Comparison of ENCODE assay signal across 16 cellular contexts in genomic region chr19:18475762-18476331, GRCh38. TPM values are rescaled to one million over a fixed set of nuclear protein-coding genes. Genes with fewer than 3 reads are reported as not detected.
DNase-seq lines count a peak whose midpoint lies in the region; TF ChIP-seq lines count a peak whose summit lies in the region.
"Had no signal": no experiment of that assay in that cellular context is flagged by ENCODE, and none has a peak within 500 bp of the region (broad histone marks: within the 10 kb centered on the region; RNA-seq: fewer than 3 reads in every experiment).

No MANE protein-coding gene starts in this region.

- no peak overlapping the region for H3K9ac ChIP-seq in liver (ENCODE audit: low read depth in 1 of 2, low read length in 2 of 2)

- CTCF ChIA-PET in activated CD4-positive, alpha-beta memory T cell treated with anti-CD3 and anti-CD28 coated beads for 36 hours (lab: Charles Lee), result interaction anchor here (1.0 to 1.3 kb wide), 3 partner anchors 9 to 11 kb away, joined by 3 to 5 read pairs (median 3); no protein-coding TSS in a partner anchor

- H3K9me3 ChIP-seq in liver (ENCODE audit: control insufficient read depth in 4 of 4, low read length in 3 of 4) (no peaks in the 10 kb centered on the region), transverse colon (no peaks in the 10 kb centered on the region)

- 67% methylated on average over 19 of the region's 19 CpGs for WGBS in liver
- WGBS in transverse colon (ENCODE audit: low coverage in 1 of 2), 2 donors, result 72% methylated on average over 19 of the region's 19 CpGs; no CpG with 5 or more reads in 1 of the 2 donors

- H3K36me3 Mint-ChIP-seq in activated naive CD8-positive, alpha-beta T cell, result no peaks in the 10 kb centered on the region
- H3K36me3 Mint-ChIP-seq in activated naive CD8-positive, alpha-beta T cell treated with anti-CD3 and anti-CD28 coated beads for 36 hours, result peaks cover 2% of the 10 kb centered on the region
- no peaks in the 10 kb centered on the region for H3K36me3 Mint-ChIP-seq in activated CD4-positive, alpha-beta memory T cell treated with anti-CD3 and anti-CD28 coated beads for 36 hours

- H3K27me3 ChIP-seq in liver (ENCODE audit: control insufficient read depth in 4 of 4, insufficient read depth in 4 of 4, low read length in 3 of 4) (no peaks in the 10 kb centered on the region), transverse colon (no peaks in the 10 kb centered on the region)
- H3K27me3 ChIP-seq: cardiac muscle cell, foreskin keratinocyte had no signal

- H3K4me3 Mint-ChIP-seq in activated naive CD8-positive, alpha-beta T cell, result no peak overlapping the region
- H3K4me3 Mint-ChIP-seq in activated naive CD8-positive, alpha-beta T cell treated with anti-CD3 and anti-CD28 coated beads for 36 hours, result no peak overlapping the region
- no peak overlapping the region for H3K4me3 Mint-ChIP-seq in activated CD4-positive, alpha-beta memory T cell treated with anti-CD3 and anti-CD28 coated beads for 36 hours

- in situ Hi-C loops in transverse colon (cut with MboI; ENCODE audit: low pct_ligation_motif_present in 1 of 4, low pct_unique_long_range_greater_than_20kb in 1 of 4, low sequenced_read_pairs in 3 of 4), result no loop called here

- H3K27ac ChIP-seq in liver (ENCODE audit: low read depth in 1 of 2, low read length in 2 of 2) (peak overlapping the region; percentile 30 to 43), transverse colon (peak overlapping the region; percentile 43 to 82 (median 62))
- H3K27ac ChIP-seq: cardiac muscle cell, foreskin keratinocyte, HL-60 had no signal

- TF ChIP-seq CTCF in liver (IDR thresholded peaks at IDR 0.05; ENCODE audit: low read depth, low read length, missing input control) (no peak), transverse colon (IDR thresholded peaks at IDR 0.05) (no peak)

- DNase-seq in activated naive CD8-positive, alpha-beta T cell treated with anti-CD3 and anti-CD28 coated beads for 36 hours, result no peak
- DNase-seq in activated CD4-positive, alpha-beta memory T cell treated with anti-CD3 and anti-CD28 coated beads for 36 hours, result no peak
- DNase-seq in transverse colon (no peak), kidney glomerular epithelial cell (lab: John Stamatoyannopoulos, UW) (no peak), hippocampal formation (lab: John Stamatoyannopoulos, UW) (no peak), NCI-H82 (lab: John Stamatoyannopoulos, UW) (no peak)
- DNase-seq: activated naive CD4-positive, alpha-beta T cell treated with anti-CD3 and anti-CD28 coated beads, Interleukin-2, amount 50 U/mL, for 16 hours; DMS53; foreskin keratinocyte; mesendoderm; NCI-H1436 treated with DMSO at 0.1 percent for 48 hours; NCI-H446 treated with DMSO at 0.1 percent for 48 hours had no signal

- POLR2A ChIA-PET in activated CD4-positive, alpha-beta memory T cell treated with anti-CD3 and anti-CD28 coated beads for 36 hours (lab: Charles Lee), result interaction anchor here (1.3 kb wide), 1 partner anchor 20 kb away, joined by 4 read pairs; no protein-coding TSS in a partner anchor

- no peak for TF ChIP-seq POLR2A in transverse colon (IDR thresholded peaks at IDR 0.05)

- TF ChIP-seq RAD21 in liver (IDR thresholded peaks at IDR 0.05), result no peak

- H3K27ac Mint-ChIP-seq in activated naive CD8-positive, alpha-beta T cell, result peak overlapping the region; percentile 58
- H3K27ac Mint-ChIP-seq in activated naive CD8-positive, alpha-beta T cell treated with anti-CD3 and anti-CD28 coated beads for 36 hours, result no peak overlapping the region
- peak overlapping the region; percentile 62 for H3K27ac Mint-ChIP-seq in activated CD4-positive, alpha-beta memory T cell treated with anti-CD3 and anti-CD28 coated beads for 36 hours

- peaks cover 10 to 49% (median 29%) of the 10 kb centered on the region in 4 donors for H3K4me1 ChIP-seq in liver (ENCODE audit: control insufficient read depth in 4 of 4, insufficient read depth in 4 of 4, low read length in 3 of 4)
- H3K4me1 ChIP-seq in transverse colon, result peaks cover 46 to 66% (median 58%) of the 10 kb centered on the region in 4 donors

- intact Hi-C loops in activated CD4-positive, alpha-beta memory T cell treated with anti-CD3 and anti-CD28 coated beads for 36 hours (cut with micrococcal nuclease), result loop anchor here (2.0 to 10.0 kb wide), 2 partner anchors 95 to 369 kb away; partner anchors contain the start of gene UBA52
- intact Hi-C loops in transverse colon (cut with DNase I; ENCODE audit: low total_unique reads), result loop anchor here (5.0 kb wide), 1 partner anchor 486 kb away; no protein-coding TSS in a partner anchor

- TF ChIP-seq EP300 in transverse colon (IDR thresholded peaks at IDR 0.05; ENCODE audit: low read depth), result no peak

- H3K4me1 Mint-ChIP-seq in activated naive CD8-positive, alpha-beta T cell (ENCODE audit: low read depth), result peaks cover 49% of the 10 kb centered on the region
- peaks cover 39% of the 10 kb centered on the region for H3K4me1 Mint-ChIP-seq in activated naive CD8-positive, alpha-beta T cell treated with anti-CD3 and anti-CD28 coated beads for 36 hours
- peaks cover 72% of the 10 kb centered on the region for H3K4me1 Mint-ChIP-seq in activated CD4-positive, alpha-beta memory T cell treated with anti-CD3 and anti-CD28 coated beads for 36 hours (ENCODE audit: low read depth)

- no peaks in the 10 kb centered on the region for H3K9me3 Mint-ChIP-seq in activated naive CD8-positive, alpha-beta T cell (ENCODE audit: low read depth)
- H3K9me3 Mint-ChIP-seq in activated naive CD8-positive, alpha-beta T cell treated with anti-CD3 and anti-CD28 coated beads for 36 hours, result no peaks in the 10 kb centered on the region
- no peaks in the 10 kb centered on the region for H3K9me3 Mint-ChIP-seq in activated CD4-positive, alpha-beta memory T cell treated with anti-CD3 and anti-CD28 coated beads for 36 hours

- no peak overlapping the region for H3K4me3 ChIP-seq in liver (ENCODE audit: low read depth in 1 of 3, low read length in 3 of 3)
- no peak overlapping the region for H3K4me3 ChIP-seq in transverse colon
- H3K4me3 ChIP-seq: cardiac muscle cell had no signal

- peaks cover 0 to 2% (median 0%) of the 10 kb centered on the region in 4 donors for H3K36me3 ChIP-seq in liver (ENCODE audit: control insufficient read depth in 4 of 4, insufficient read depth in 3 of 4, low read depth in 1 of 4, low read length in 3 of 4)
- H3K36me3 ChIP-seq in transverse colon, result no peaks in the 10 kb centered on the region
- H3K36me3 ChIP-seq: cardiac muscle cell had no signal

- H3K27me3 Mint-ChIP-seq in activated naive CD8-positive, alpha-beta T cell, result no peaks in the 10 kb centered on the region
- no peaks in the 10 kb centered on the region for H3K27me3 Mint-ChIP-seq in activated naive CD8-positive, alpha-beta T cell treated with anti-CD3 and anti-CD28 coated beads for 36 hours
- H3K27me3 Mint-ChIP-seq in activated CD4-positive, alpha-beta memory T cell treated with anti-CD3 and anti-CD28 coated beads for 36 hours, result no peaks in the 10 kb centered on the region

TF ChIP-seq in liver, 16 proteins besides CTCF, POLR2A, EP300 and RAD21:
- TF ChIP-seq ATF3 (IDR thresholded peaks at IDR 0.05) (no peak), SP1 (IDR thresholded peaks at IDR 0.05) (no peak), MAX (IDR thresholded peaks at IDR 0.05) (no peak), HNF4A (conservative IDR thresholded peaks at IDR 0.05) (no peak), YY1 (IDR thresholded peaks at IDR 0.05) (no peak), GABPA (IDR thresholded peaks at IDR 0.05 in 1 of 2, conservative IDR thresholded peaks at IDR 0.05 in 1 of 2) (no peak), NR2F2 (IDR thresholded peaks at IDR 0.05) (no peak)
TF ChIP-seq in liver: peak in this region for 0.

RNA-seq across cellular contexts. Expression of gene ISYNA1, which starts 37.9 kb away (rescaled TPM):
- total RNA-seq in activated naive CD8-positive, alpha-beta T cell treated with anti-CD3 and anti-CD28 coated beads for 36 hours, result 10 to 100 TPM; 29.6 to 32.7 TPM
- 10 to 100 TPM; 19.3 to 20.0 TPM for total RNA-seq in activated CD4-positive, alpha-beta memory T cell treated with anti-CD3 and anti-CD28 coated beads for 36 hours
- total RNA-seq in liver (10 to 100 TPM in 1 of 2 donors, 1 to 10 TPM in 1; 8.0 to 41.9 TPM), transverse colon (10 to 100 TPM in 2 of 4 donors, 1 to 10 TPM in 2; 3.0 to 15.1 (median 8.8) TPM)
- 10 to 100 TPM in 1 of 2 donors, 1 to 10 TPM in 1; 4.7 to 12.1 TPM for polyA plus RNA-seq in liver

RNA-seq across cellular contexts. Expression of gene ELL, which starts 46.0 kb away (rescaled TPM):
- total RNA-seq in activated naive CD8-positive, alpha-beta T cell treated with anti-CD3 and anti-CD28 coated beads for 36 hours, result 10 to 100 TPM; 20.0 to 21.0 TPM
- total RNA-seq in activated CD4-positive, alpha-beta memory T cell treated with anti-CD3 and anti-CD28 coated beads for 36 hours, result 10 to 100 TPM; 24.7 to 29.7 TPM
- total RNA-seq in liver (10 to 100 TPM in 1 of 2 donors, 1 to 10 TPM in 1; 7.6 to 10.5 TPM), transverse colon (10 to 100 TPM; 16.2 to 72.2 (median 18.0) TPM)
- polyA plus RNA-seq in liver, result 1 to 10 TPM; 4.5 to 5.6 TPM

RNA-seq across cellular contexts. Expression of gene SSBP4, which starts 56.6 kb away (rescaled TPM):
- total RNA-seq in activated naive CD8-positive, alpha-beta T cell treated with anti-CD3 and anti-CD28 coated beads for 36 hours, result 100 to 1,000 TPM in 1 of 2 experiments, 10 to 100 TPM in 1; 96.1 to 101 TPM
- 100 to 1,000 TPM in 1 of 2 experiments, 10 to 100 TPM in 1; 97.9 to 102 TPM for total RNA-seq in activated CD4-positive, alpha-beta memory T cell treated with anti-CD3 and anti-CD28 coated beads for 36 hours
- total RNA-seq in liver (10 to 100 TPM in 1 of 2 donors, 1 to 10 TPM in 1; 6.4 to 19.0 TPM), transverse colon (10 to 100 TPM in 3 of 4 donors, 1 to 10 TPM in 1; 9.4 to 40.4 (median 32.2) TPM)
- polyA plus RNA-seq in liver, result 10 to 100 TPM in 1 of 2 donors, 1 to 10 TPM in 1; 4.0 to 16.6 TPM
